In the genomic region with DNA sequence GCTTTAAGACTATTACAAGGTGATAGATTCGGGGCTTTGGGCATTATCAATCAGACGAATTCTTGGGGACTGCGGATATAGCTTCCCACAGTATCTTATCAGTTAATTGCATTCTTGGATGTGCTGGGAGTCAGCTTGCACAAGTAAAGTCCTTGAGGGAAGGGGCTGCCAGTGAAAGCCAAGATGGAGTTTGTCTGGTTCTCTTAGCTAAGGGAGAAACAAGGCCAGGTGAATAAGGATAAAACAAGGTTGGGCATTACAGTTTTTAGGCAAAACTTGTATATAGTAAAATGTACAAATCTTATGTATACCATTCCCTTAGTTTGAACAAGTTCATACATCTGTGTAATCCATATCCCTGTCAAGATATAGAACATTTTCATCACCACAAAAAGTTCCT, we compare ENCODE assay signal across 19 cellular contexts. TPM values are rescaled to one million over a fixed set of nuclear protein-coding genes. Genes with fewer than 3 reads are reported as not detected.
DNase-seq lines count a peak whose midpoint lies in the region; ATAC-seq and TF ChIP-seq lines count a peak whose summit lies in the region.
"Had no signal": no experiment of that assay in that cellular context is flagged by ENCODE, and none has a peak within 500 bp of the region (broad histone marks: within the 10 kb centered on the region; RNA-seq: fewer than 3 reads in every experiment).

No MANE protein-coding gene starts in this region.

- H3K9me3 Mint-ChIP-seq in memory B cell, result no peaks in the 10 kb centered on the region
- H3K9me3 Mint-ChIP-seq: CD4-positive, alpha-beta T cell; HFFc6 had no signal

- H3K9ac ChIP-seq in OCI-LY1 (ENCODE audit: low read length) (no peak overlapping the region), smooth muscle cell (ENCODE audit: low read depth) (no peak overlapping the region)

- 45 to 51% methylated on average over 3 of the region's 3 CpGs for whole genome bisulfite sequencing in heart right ventricle, 2 donors
- WGBS in smooth muscle cell (ENCODE audit: low lambda C conversion rate), result 25% methylated on average over 3 of the region's 3 CpGs

- H2AFZ ChIP-seq in OCI-LY1 (ENCODE audit: low read length), result no peak overlapping the region
- no peak overlapping the region for H2AFZ ChIP-seq in smooth muscle cell (ENCODE audit: low read depth)

- in situ Hi-C loops in G401 (cut with HindIII; ENCODE audit: low sequenced_read_pairs), result no loop called here

- H3K9me2 ChIP-seq in OCI-LY1 (ENCODE audit: low read depth, low read length), result no peaks in the 10 kb centered on the region

- H3K36me3 Mint-ChIP-seq in memory B cell, result peaks cover 3% of the 10 kb centered on the region

- no peaks in the 10 kb centered on the region for H3K27me3 Mint-ChIP-seq in memory B cell
- H3K27me3 Mint-ChIP-seq: CD4-positive, alpha-beta T cell had no signal

- H3K36me3 ChIP-seq in left ventricle myocardium inferior, result no peaks in the 10 kb centered on the region
- H3K36me3 ChIP-seq in heart right ventricle, result peaks cover 0 to 5% (median 0%) of the 10 kb centered on the region in 9 donors
- peaks cover 9% of the 10 kb centered on the region for H3K36me3 ChIP-seq in OCI-LY1 (ENCODE audit: insufficient read depth, low read length)
- H3K36me3 ChIP-seq in smooth muscle cell (ENCODE audit: low read depth), result no peaks in the 10 kb centered on the region

- H3K4me1 Mint-ChIP-seq in memory B cell, result peaks cover 45% of the 10 kb centered on the region

- H3F3A ChIP-seq in OCI-LY1 (ENCODE audit: insufficient read depth, low read length), result no peaks in the 10 kb centered on the region
- no peaks in the 10 kb centered on the region for H3F3A ChIP-seq in smooth muscle cell (ENCODE audit: low read depth)

- H4K20me1 ChIP-seq in OCI-LY1 (ENCODE audit: insufficient read depth, low read length) (no peaks in the 10 kb centered on the region), smooth muscle cell (ENCODE audit: low read depth) (peaks cover 96% of the 10 kb centered on the region)

- H3K27me3 ChIP-seq in left ventricle myocardium inferior (ENCODE audit: low read depth), result no peaks in the 10 kb centered on the region
- no peaks in the 10 kb centered on the region for H3K27me3 ChIP-seq in heart right ventricle
- H3K27me3 ChIP-seq in OCI-LY1 (ENCODE audit: insufficient read depth, low read length), result no peaks in the 10 kb centered on the region
- no peaks in the 10 kb centered on the region for H3K27me3 ChIP-seq in smooth muscle cell (ENCODE audit: low read depth)

- H3K27ac ChIP-seq in left ventricle myocardium inferior (replicated peaks), result peak overlapping the region; percentile 32
- peak overlapping the region in 1 of 10 donors; percentile 5 for H3K27ac ChIP-seq in heart right ventricle
- peak overlapping the region; percentile 72 for H3K27ac ChIP-seq in OCI-LY1 (ENCODE audit: low read depth, low read length, poor library complexity, severe bottlenecking)
- H3K27ac ChIP-seq in smooth muscle cell (ENCODE audit: low read depth), result no peak overlapping the region

- no peak for TF ChIP-seq CTCF in left ventricle myocardium inferior (IDR thresholded peaks at IDR 0.05; ENCODE audit: borderline replicate concordance)
- no peak for TF ChIP-seq CTCF in heart right ventricle (IDR thresholded peaks at IDR 0.05)
- TF ChIP-seq CTCF in OCI-LY1 (IDR thresholded peaks at IDR 0.05; ENCODE audit: low read length), result no peak
- TF ChIP-seq CTCF in smooth muscle cell (IDR thresholded peaks at IDR 0.05; ENCODE audit: borderline replicate concordance, insufficient read depth, poor library complexity, severe bottlenecking), result no peak

- H3K4me1 ChIP-seq in left ventricle myocardium inferior (peaks cover 87% of the 10 kb centered on the region), heart right ventricle (peaks cover 0 to 86% (median 49%) of the 10 kb centered on the region in 9 donors), OCI-LY1 (ENCODE audit: insufficient read depth, low read length, severe bottlenecking) (peaks cover 65% of the 10 kb centered on the region), smooth muscle cell (ENCODE audit: low read depth) (peaks cover 10% of the 10 kb centered on the region)

- H3K27ac Mint-ChIP-seq in memory B cell, result peak overlapping the region; percentile 72
- H3K27ac Mint-ChIP-seq: HFFc6 had no signal

- no peaks in the 10 kb centered on the region for H3K9me3 ChIP-seq in left ventricle myocardium inferior (replicated peaks)
- no peaks in the 10 kb centered on the region for H3K9me3 ChIP-seq in heart right ventricle
- no peaks in the 10 kb centered on the region for H3K9me3 ChIP-seq in OCI-LY1 (ENCODE audit: low read length)
- no peaks in the 10 kb centered on the region for H3K9me3 ChIP-seq in smooth muscle cell (replicated peaks; ENCODE audit: low read depth)
- H3K9me3 ChIP-seq: Caco-2 had no signal

- DNase-seq in left ventricle myocardium inferior, result no peak
- DNase-seq in heart right ventricle, result no peak
- no peak for DNase-seq in memory B cell (ENCODE audit: low spot score in 2 of 2)
- no peak for DNase-seq in smooth muscle cell (lab: John Stamatoyannopoulos, UW; ENCODE audit: unreplicated experiment)
- no peak for DNase-seq in NOMO-1 treated with dmso at 0.1 percent for 144 hours (lab: John Stamatoyannopoulos, UW; ENCODE audit: unreplicated experiment)
- DNase-seq in activated naive CD4-positive, alpha-beta T cell treated with anti-CD3 and anti-CD28 coated beads, Interleukin-2, amount 50 U/mL, for 16 hours, result no peak
- DNase-seq in G401 (ENCODE audit: low spot score), result no peak
- DNase-seq: Caco-2; CD4-positive, alpha-beta T cell; H7; HFFc6; MV-4-11; NCI-H1694 treated with DMSO at 0.1 percent for 48 hours; NCI-H510A; NCI-H748 treated with DMSO at 0.1 percent for 48 hours; PC-3; RPMI8226; SHP77 treated with DMSO at 0.1 percent for 48 hours had no signal

- intact Hi-C loops in left ventricle myocardium inferior (cut with micrococcal nuclease), result loop anchor here (10.0 kb wide), 1 partner anchor 68 kb away; no protein-coding TSS in a partner anchor
- intact Hi-C loops in heart right ventricle (cut with DNase I), result loop anchor here in 3 of 10 donors (10.0 kb wide), 1 partner anchor 138 kb away; a partner anchor contains a TSS

- peaks cover 91% of the 10 kb centered on the region for H3K79me2 ChIP-seq in OCI-LY1 (ENCODE audit: insufficient read depth, low read length)
- peaks cover 95% of the 10 kb centered on the region for H3K79me2 ChIP-seq in smooth muscle cell (ENCODE audit: low read depth)

- H3K4me3 Mint-ChIP-seq in memory B cell, result no peak overlapping the region
- H3K4me3 Mint-ChIP-seq: HFFc6 had no signal

- H3K4me2 ChIP-seq in OCI-LY1 (ENCODE audit: low read length) (peak overlapping the region; percentile 51), smooth muscle cell (peak overlapping the region; percentile 6)

- ATAC-seq in heart right ventricle, result no peak
- ATAC-seq in memory B cell (ENCODE audit: low read depth), result no peak
- ATAC-seq: PC-3 had no signal

- H3K4me3 ChIP-seq in left ventricle myocardium inferior (no peak overlapping the region), heart right ventricle (no peak overlapping the region), OCI-LY1 (ENCODE audit: low read depth, low read length, poor library complexity, severe bottlenecking) (peak overlapping the region; percentile 32), smooth muscle cell (no peak overlapping the region)

RNA-seq across cellular contexts. Expression of a gene that starts 5.5 kb away (rescaled TPM):
- total RNA-seq in left ventricle myocardium inferior, result 22.4 TPM
- 10 to 100 TPM; 16.9 to 26.2 (median 21.2) TPM for total RNA-seq in heart right ventricle
- polyA plus RNA-seq in heart right ventricle, result 10 to 100 TPM in 1 of 2 donors, 1 to 10 TPM in 1; 8.9 to 12.0 TPM
- 23.9 TPM in 2 replicates for total RNA-seq in smooth muscle cell
- 17.4 and 21.5 TPM in 2 replicates for polyA plus RNA-seq in smooth muscle cell
- 23.0 and 29.7 TPM in 2 replicates for total RNA-seq in G401 (2014; rRNA removed; shearing (Covaris generic))
